ENCODE assay signal across 31 cellular contexts in the genomic region with DNA sequence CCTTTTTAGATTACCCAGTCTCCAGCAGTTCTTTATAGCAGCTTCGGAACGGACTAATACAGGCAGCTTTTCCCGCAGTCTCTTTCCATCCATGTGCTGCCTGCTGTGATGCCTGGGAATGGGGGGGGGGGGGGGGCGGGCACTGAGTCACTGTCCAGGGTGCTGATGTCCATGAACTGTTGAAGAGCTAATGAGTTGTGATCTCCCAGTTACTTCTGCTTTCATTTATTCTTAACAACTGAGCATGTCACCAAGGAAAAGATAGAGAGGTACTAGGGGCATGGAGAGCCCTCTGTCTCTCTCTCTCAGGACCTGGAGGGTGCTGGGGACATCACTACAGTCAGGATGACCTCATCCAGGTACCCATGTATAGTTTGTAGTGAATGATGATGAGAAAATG. TPM values are rescaled to one million over a fixed set of nuclear protein-coding genes. Genes with fewer than 3 reads are reported as not detected.
"Had no signal": no experiment of that assay in that cellular context is flagged by ENCODE, and none has a peak within 500 bp of the region (broad histone marks: within the 10 kb centered on the region; RNA-seq: fewer than 3 reads in every experiment).

No MANE protein-coding gene starts in this region.

- H3K9ac ChIP-seq: neural progenitor cell had no signal

- H3K27ac Mint-ChIP-seq: activated naive CD8-positive, alpha-beta T cell treated with anti-CD3 and anti-CD28 coated beads for 36 hours; activated T-helper 2 cell treated with anti-CD3 and anti-CD28 coated beads, Interferon-gamma antibody, Interleukin-2, Interleukin-4, amounts not matched to agents 10 μg/mL and 5 μg/mL and 100 μg/mL, durations not matched to agents 14 hours and 24 hours and 36 hours; immature natural killer cell; mesothelial cell of epicardium; naive thymus-derived CD8-positive, alpha-beta T cell; neural progenitor cell; stimulated activated memory B cell treated with anti-CD40 and anti-IgM and Interleukin-4, amounts not matched to agents 10 μg/mL and 1 μg/mL and 100 μg/mL, for 72 hours had no signal

- DNase-seq: activated CD4-positive, alpha-beta T cell treated with anti-CD3 and anti-CD28 coated beads for 4 hours; activated CD4-positive, alpha-beta T cell treated with anti-CD3 and anti-CD28 coated beads, Interleukin-2, amount 50 U/mL, for 48 hours; activated CD4-positive, CD25-positive, alpha-beta regulatory T cell; activated naive CD4-positive, alpha-beta T cell; activated naive CD8-positive, alpha-beta T cell treated with anti-CD3 and anti-CD28 coated beads for 36 hours; activated T-cell treated with anti-CD3 and anti-CD28 coated beads, Interleukin-2, amount 50 U/mL, for 4 hours; central memory CD4-positive, alpha-beta T cell; effector memory CD4-positive, alpha-beta T cell; foreskin keratinocyte; immature natural killer cell; kidney glomerular epithelial cell; left ventricle myocardium inferior; posterior cingulate gyrus; sigmoid colon; stimulated activated CD4-positive, alpha-beta T cell treated with anti-CD3 and anti-CD28 coated beads, Interleukin-15, amount 100 ng/mL, for 24 hours; T-helper 9 cell; transverse colon had no signal

- H3K4me2 ChIP-seq: neural progenitor cell, smooth muscle cell had no signal

- H3K4me1 ChIP-seq: foreskin keratinocyte, left ventricle myocardium inferior, neural progenitor cell, sigmoid colon, transverse colon had no signal

- H2AFZ ChIP-seq: neural progenitor cell had no signal

- H3K4me3 ChIP-seq: left ventricle myocardium inferior, neural progenitor cell, sigmoid colon, smooth muscle cell, transverse colon had no signal

- H3K9me3 Mint-ChIP-seq: activated T-helper 2 cell treated with anti-CD3 and anti-CD28 coated beads, Interferon-gamma antibody, Interleukin-2, Interleukin-4, amounts not matched to agents 10 μg/mL and 5 μg/mL and 100 μg/mL, durations not matched to agents 14 hours and 24 hours and 36 hours had no signal

- ATAC-seq: activated T-cell treated with anti-CD3 and anti-CD28 coated beads, Interleukin-2, amount 50 U/mL, for 4 hours; foreskin keratinocyte; naive thymus-derived CD8-positive, alpha-beta T cell; stimulated activated memory B cell treated with anti-CD40 and anti-IgM and Interleukin-4, amounts not matched to agents 10 μg/mL and 1 μg/mL and 100 μg/mL, for 72 hours had no signal

- FAIRE-seq: astrocyte had no signal

- H3K4me3 Mint-ChIP-seq: activated naive CD8-positive, alpha-beta T cell treated with anti-CD3 and anti-CD28 coated beads for 36 hours; activated T-cell treated with anti-CD3 and anti-CD28 coated beads, Interleukin-2, amount 50 U/mL, for 4 hours; immature natural killer cell; mesothelial cell of epicardium; naive thymus-derived CD8-positive, alpha-beta T cell; neural progenitor cell; stimulated activated memory B cell treated with anti-CD40 and anti-IgM and Interleukin-4, amounts not matched to agents 10 μg/mL and 1 μg/mL and 100 μg/mL, for 72 hours had no signal

- H3K27ac ChIP-seq: foreskin keratinocyte, left ventricle myocardium inferior, neural progenitor cell, sigmoid colon, transverse colon had no signal

- H3K9me3 ChIP-seq: left ventricle myocardium inferior, sigmoid colon, transverse colon had no signal

- H3K36me3 Mint-ChIP-seq: activated naive CD8-positive, alpha-beta T cell treated with anti-CD3 and anti-CD28 coated beads for 36 hours; immature natural killer cell; mesothelial cell of epicardium; neural progenitor cell; stimulated activated memory B cell treated with anti-CD40 and anti-IgM and Interleukin-4, amounts not matched to agents 10 μg/mL and 1 μg/mL and 100 μg/mL, for 72 hours had no signal

- H3K4me1 Mint-ChIP-seq: activated naive CD8-positive, alpha-beta T cell treated with anti-CD3 and anti-CD28 coated beads for 36 hours; immature natural killer cell; mesothelial cell of epicardium; neural progenitor cell had no signal

- H3K27me3 ChIP-seq: neural progenitor cell had no signal

- H3K36me3 ChIP-seq: left ventricle myocardium inferior, neural progenitor cell, sigmoid colon, transverse colon had no signal

RNA-seq across cellular contexts. Expression of a gene that starts 20.3 kb away (rescaled TPM):
- total RNA-seq: temporal lobe had no signal
- polyA plus RNA-seq: immature natural killer cell had no signal

RNA-seq across cellular contexts. Expression of a gene that starts 46.2 kb away (rescaled TPM):
- total RNA-seq: activated CD8-positive, alpha-beta memory T cell treated with anti-CD3 and anti-CD28 coated beads for 36 hours; activated naive CD8-positive, alpha-beta T cell treated with anti-CD3 and anti-CD28 coated beads for 36 hours; activated T-cell treated with anti-CD3 and anti-CD28 coated beads, Interleukin-2, amount 50 U/mL, for 4 hours; activated T-helper 2 cell treated with anti-CD3 and anti-CD28 coated beads, Interferon-gamma antibody, Interleukin-2, Interleukin-4, amounts not matched to agents 10 μg/mL and 5 μg/mL and 100 μg/mL, durations not matched to agents 14 hours and 24 hours and 36 hours; astrocyte; dermis microvascular lymphatic vessel endothelial cell; foreskin keratinocyte; glomerular endothelial cell; left ventricle myocardium inferior; lung microvascular endothelial cell; mesothelial cell of epicardium; naive thymus-derived CD8-positive, alpha-beta T cell; renal cortical epithelial cell; sigmoid colon; smooth muscle cell had no signal
- polyA plus RNA-seq: esophagus; foreskin keratinocyte; immature natural killer cell; naive thymus-derived CD8-positive, alpha-beta T cell; smooth muscle cell had no signal
